Comparison of ENCODE assay signal across 8 cellular contexts in the genomic region with DNA sequence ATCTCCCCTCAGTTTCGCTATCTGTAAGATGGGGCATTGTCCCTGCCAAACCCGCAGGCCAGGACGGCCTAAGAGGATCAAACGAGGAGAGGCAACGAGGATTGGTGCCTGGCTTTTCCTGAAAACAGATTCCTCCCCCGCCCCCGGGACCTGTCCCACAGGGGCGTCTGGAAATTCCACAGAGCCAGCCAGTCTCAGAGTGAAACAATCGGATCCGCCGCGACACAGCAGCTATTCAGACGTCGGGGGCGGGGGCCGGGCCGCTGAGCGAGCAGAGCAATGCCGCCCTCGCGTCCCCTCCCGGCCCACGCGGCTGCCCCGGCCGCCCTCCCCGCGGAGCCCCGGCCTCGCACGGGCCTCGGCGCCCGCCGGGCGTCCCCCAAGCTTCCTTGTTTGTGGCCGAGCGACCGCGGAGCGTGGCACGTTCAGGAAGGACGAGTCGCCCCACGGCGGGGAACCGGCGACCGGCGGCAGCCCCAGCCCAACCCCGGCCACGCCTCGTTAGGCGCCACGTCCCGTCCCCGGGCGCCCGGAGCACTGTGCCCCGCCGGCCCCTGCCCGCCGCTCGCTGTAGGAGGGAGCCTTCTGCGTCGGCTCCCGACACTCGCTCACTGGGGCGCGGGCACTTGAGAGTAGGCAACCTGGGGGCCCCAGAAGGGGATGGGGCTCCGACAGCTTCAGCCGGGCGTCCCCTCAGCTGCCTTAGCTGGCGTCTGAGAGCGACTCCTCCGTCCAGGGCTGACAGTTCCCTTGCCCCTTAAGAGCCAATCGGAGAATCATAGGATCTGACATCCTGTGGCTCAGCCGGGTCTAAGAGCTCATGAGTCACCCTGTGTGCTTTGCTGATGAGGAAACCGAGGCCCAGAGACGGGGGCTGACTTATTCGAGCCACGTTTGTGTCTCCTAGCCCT. TPM values are rescaled to one million over a fixed set of nuclear protein-coding genes. Genes with fewer than 3 reads are reported as not detected.
DNase-seq lines count a peak whose midpoint lies in the region; ATAC-seq and TF ChIP-seq lines count a peak whose summit lies in the region.

No MANE protein-coding gene starts in this region.

- peak overlapping the region; percentile 70 for H3K4me3 Mint-ChIP-seq in activated CD4-positive, alpha-beta T cell treated with anti-CD3 and anti-CD28 coated beads for 36 hours

- H2AFZ ChIP-seq in Loucy (ENCODE audit: low read length), result peak overlapping the region; percentile 65

- no peaks in the 10 kb centered on the region for H3K36me3 ChIP-seq in Loucy (ENCODE audit: insufficient read depth, low read length)

- peak; percentile 89 for ATAC-seq in activated CD4-positive, alpha-beta T cell treated with anti-CD3 and anti-CD28 coated beads for 36 hours
- ATAC-seq in left colon (peak; percentile 93), GM19452 (IDR thresholded peaks at IDR 0.05; ENCODE audit: unreplicated experiment) (no peak)

- peaks cover 6% of the 10 kb centered on the region for H3K4me1 ChIP-seq in Loucy (ENCODE audit: insufficient read depth, low read length, poor library complexity, severe bottlenecking)

- no peaks in the 10 kb centered on the region for H3K9me3 ChIP-seq in Loucy (ENCODE audit: insufficient read depth, low read depth, low read length)

- H4K20me1 ChIP-seq in Loucy (ENCODE audit: insufficient read depth, low read length, poor library complexity, severe bottlenecking), result no peaks in the 10 kb centered on the region

- H3F3A ChIP-seq in Loucy (ENCODE audit: low read depth), result no peaks in the 10 kb centered on the region

- peak overlapping the region; percentile 82 for H3K27ac Mint-ChIP-seq in activated CD4-positive, alpha-beta T cell treated with anti-CD3 and anti-CD28 coated beads for 36 hours

- H3K4me2 ChIP-seq in Loucy (ENCODE audit: low read depth, low read length, poor library complexity, severe bottlenecking), result peak overlapping the region; percentile 64

- H3K27me3 ChIP-seq in Loucy (ENCODE audit: insufficient read depth, low read length, poor library complexity, severe bottlenecking), result no peaks in the 10 kb centered on the region

- H3K79me2 ChIP-seq in Loucy (ENCODE audit: insufficient read depth, low read length), result no peaks in the 10 kb centered on the region

- intact Hi-C loops in activated CD4-positive, alpha-beta T cell treated with anti-CD3 and anti-CD28 coated beads for 36 hours (cut with DNase I, micrococcal nuclease), result loop anchor here (2.0 kb wide), 2 partner anchors 29 to 67 kb away; a partner anchor contains a TSS
- intact Hi-C loops in left colon (cut with DNase I, micrococcal nuclease), result no loop called here

- peaks cover 7% of the 10 kb centered on the region for H3K4me1 Mint-ChIP-seq in activated CD4-positive, alpha-beta T cell treated with anti-CD3 and anti-CD28 coated beads for 36 hours

- H3K36me3 Mint-ChIP-seq in activated CD4-positive, alpha-beta T cell treated with anti-CD3 and anti-CD28 coated beads for 36 hours (ENCODE audit: low read depth), result no peaks in the 10 kb centered on the region

- POLR2A ChIA-PET in activated CD4-positive, alpha-beta T cell treated with anti-CD3 and anti-CD28 coated beads for 36 hours (lab: Charles Lee), result interaction anchor here (0.5 to 1.5 kb wide), 2 partner anchors 68 to 769 kb away, joined by 4 to 5 read pairs; no protein-coding TSS in a partner anchor

- DNase-seq in GM04503 (ENCODE audit: low read depth) (peak; percentile 53), dedifferentiated amniotic fluid mesenchymal stem cell (ENCODE audit: extremely low spot score) (peak; percentile 72), left colon (peak; percentile 41 to 59), NCI-H1105 treated with DMSO at 0.1 percent for 48 hours (lab: John Stamatoyannopoulos, UW) (no peak)
- peak; percentile 72 for DNase-seq in activated CD4-positive, alpha-beta T cell treated with anti-CD3 and anti-CD28 coated beads for 36 hours
- DNase-seq in stimulated activated CD4-positive, alpha-beta T cell treated with anti-CD3 and anti-CD28 coated beads, Interleukin-1b, Interleukin-23, amount 100 ng/mL, for 24 hours (ENCODE audit: low read depth in 4 of 4, low spot score in 1 of 4), result peak; percentile 13 to 46 (median 26)

- H3K27me3 Mint-ChIP-seq in activated CD4-positive, alpha-beta T cell treated with anti-CD3 and anti-CD28 coated beads for 36 hours, result no peaks in the 10 kb centered on the region

- no peaks in the 10 kb centered on the region for H3K9me2 ChIP-seq in Loucy (replicated peaks; ENCODE audit: low read depth, low read length)

- no peaks in the 10 kb centered on the region for H3K9me3 Mint-ChIP-seq in activated CD4-positive, alpha-beta T cell treated with anti-CD3 and anti-CD28 coated beads for 36 hours (ENCODE audit: low read depth)

- no peak for TF ChIP-seq CTCF in Loucy (conservative IDR thresholded peaks at IDR 0.05; ENCODE audit: low read length)

- H3K9ac ChIP-seq in Loucy (ENCODE audit: low read depth, low read length, poor library complexity, severe bottlenecking), result peak overlapping the region; percentile 56

- peak overlapping the region; percentile 71 for H3K4me3 ChIP-seq in Loucy (ENCODE audit: low read length, poor library complexity, severe bottlenecking)

- CTCF ChIA-PET in activated CD4-positive, alpha-beta T cell treated with anti-CD3 and anti-CD28 coated beads for 36 hours (lab: Charles Lee), result interaction anchor here (0.6 to 1.1 kb wide), 8 partner anchors 12 to 572 kb away, joined by 3 to 4 read pairs (median 3); no protein-coding TSS in a partner anchor

RNA-seq across cellular contexts. Expression of a gene that starts 29.7 kb away (rescaled TPM):
- not detected for total RNA-seq in activated CD4-positive, alpha-beta T cell treated with anti-CD3 and anti-CD28 coated beads for 36 hours
- not detected for total RNA-seq in left colon

RNA-seq across cellular contexts. Expression of a gene that starts 49.8 kb away (rescaled TPM):
- 10 to 100 TPM; 27.8 to 31.1 TPM for total RNA-seq in activated CD4-positive, alpha-beta T cell treated with anti-CD3 and anti-CD28 coated beads for 36 hours
- 1 to 10 TPM; 3.4 to 7.6 TPM for total RNA-seq in left colon

RNA-seq across cellular contexts. Expression of a gene that starts 49.9 kb away (rescaled TPM):
- 10 to 100 TPM; 27.3 to 27.7 TPM for total RNA-seq in activated CD4-positive, alpha-beta T cell treated with anti-CD3 and anti-CD28 coated beads for 36 hours
- total RNA-seq in left colon, result 1 to 10 TPM; 1.3 to 1.4 TPM

Comparison
In these comparisons a context has a peak if more than half of its experiments do, and no peak if none do; other contexts are left out.
1. RNA of a gene that starts 49.9 kb away (total RNA-seq): 27.3 to 27.7 TPM in activated CD4-positive, alpha-beta T cell treated with anti-CD3 and anti-CD28 coated beads for 36 hours; 1.3 to 1.4 TPM in left colon; every median in the first group is over 10 times any median in the second.
2. intact Hi-C loops: an anchor here in activated CD4-positive, alpha-beta T cell treated with anti-CD3 and anti-CD28 coated beads for 36 hours (2.0 kb wide); none called in left colon.